ENCODE assay signal across 8 cellular contexts in the genomic region with DNA sequence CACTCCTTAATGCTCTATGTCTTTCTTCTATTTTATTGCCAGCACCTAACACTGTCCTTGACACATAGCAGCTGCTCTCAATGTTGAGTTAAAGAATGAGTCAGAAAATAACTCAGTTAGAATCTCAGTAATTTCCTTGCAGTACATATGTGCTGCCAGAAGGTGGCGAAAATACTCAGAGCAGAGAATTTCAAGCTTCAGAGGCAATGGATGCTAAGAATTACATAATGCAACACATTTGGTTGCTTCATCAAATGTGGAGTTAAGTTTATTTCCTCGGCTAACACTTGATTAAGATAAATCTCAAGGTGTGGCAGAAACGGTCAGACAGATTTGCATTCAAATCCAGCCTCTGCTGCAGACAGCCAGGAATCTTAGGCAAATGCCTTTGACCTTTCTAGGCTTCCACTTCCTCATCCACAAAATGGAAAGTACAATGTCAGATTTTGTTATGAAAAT.
DNase-seq lines count a peak whose midpoint lies in the region; ATAC-seq and TF ChIP-seq lines count a peak whose summit lies in the region.

No MANE protein-coding gene starts in this region.

- TF ChIP-seq CTCF in AG10803 (conservative IDR thresholded peaks at IDR 0.05; ENCODE audit: low read length) (peak; percentile 93), chondrocyte (IDR thresholded peaks at IDR 0.05) (peak; percentile 88), left lung (IDR thresholded peaks at IDR 0.05) (peak; percentile 72 to 77)

- H3K4me1 ChIP-seq in left lung: peaks cover 17 to 30% of the 10 kb centered on the region in 2 donors

- no peaks in the 10 kb centered on the region for H3K27me3 ChIP-seq in left lung

- no peaks in the 10 kb centered on the region for H3K36me3 Mint-ChIP-seq in chondrocyte (ENCODE audit: low read depth)

- H3K4me1 Mint-ChIP-seq in chondrocyte (ENCODE audit: low read depth): peaks cover 39% of the 10 kb centered on the region

- ATAC-seq in GM18505 (IDR thresholded peaks at IDR 0.05; ENCODE audit: unreplicated experiment) (peak; percentile 81), HG02852 (IDR thresholded peaks at IDR 0.05; ENCODE audit: unreplicated experiment) (peak; percentile 89), left lung (peak; percentile 87)

- no peaks in the 10 kb centered on the region for H3K9me3 Mint-ChIP-seq in chondrocyte (ENCODE audit: low read depth)

- H3K36me3 ChIP-seq in left lung: no peaks in the 10 kb centered on the region

- H3K9me3 ChIP-seq in left lung: no peaks in the 10 kb centered on the region

- no peak overlapping the region for H3K4me3 Mint-ChIP-seq in chondrocyte (ENCODE audit: unreplicated experiment)

- no peak overlapping the region for H3K27ac ChIP-seq in left lung

- no peaks in the 10 kb centered on the region for H3K27me3 Mint-ChIP-seq in chondrocyte (ENCODE audit: low read depth)

- intact Hi-C loops in left lung (cut with DNase I): no loop called here

- H3K27ac Mint-ChIP-seq in chondrocyte (ENCODE audit: unreplicated experiment): no peak overlapping the region

- peak; percentile 84 for DNase-seq in AG10803 (ENCODE audit: low read depth)
- DNase-seq in NCI-H1092 (lab: John Stamatoyannopoulos, UW): peak; percentile 12
- DNase-seq in SKM-1 treated with dmso at 0.1 percent for 144 hours (lab: John Stamatoyannopoulos, UW; ENCODE audit: unreplicated experiment): peak; percentile 65
- DNase-seq in chondrocyte (ENCODE audit: low spot score): no peak
- DNase-seq in left lung: no peak
- DNase-seq in stimulated activated CD8-positive, alpha-beta memory T cell treated with anti-CD3 and anti-CD28 coated beads, Interleukin-12 subunit alpha, Interleukin-12 subunit beta, amount 100 ng/mL, for 24 hours (ENCODE audit: extremely low read depth): peak; percentile 11

- H3K4me3 ChIP-seq in AG10803 (ENCODE audit: low read length) (no peak overlapping the region), left lung (no peak overlapping the region)

- no peak for TF ChIP-seq POLR2A in GM18505 (IDR thresholded peaks at IDR 0.05; ENCODE audit: borderline replicate concordance, extremely low read depth, insufficient read depth, insufficient read length)

Comparison
In these comparisons a context has a peak if more than half of its experiments do, and no peak if none do; other contexts are left out.
1. DNase-seq: peak in AG10803 (single experiment), NCI-H1092 (single experiment), SKM-1 treated with dmso at 0.1 percent for 144 hours (single experiment) and stimulated activated CD8-positive, alpha-beta memory T cell treated with anti-CD3 and anti-CD28 coated beads, Interleukin-12 subunit alpha, Interleukin-12 subunit beta, amount 100 ng/mL, for 24 hours (single experiment); none in chondrocyte (single experiment) and left lung (0 of 2).
2. Peak in every context shown above with its lines, with median percentiles within 50 percentile points of each other: CTCF ChIP-seq and ATAC-seq.